ENCODE assay signal across 1 cellular context in the genomic region with DNA sequence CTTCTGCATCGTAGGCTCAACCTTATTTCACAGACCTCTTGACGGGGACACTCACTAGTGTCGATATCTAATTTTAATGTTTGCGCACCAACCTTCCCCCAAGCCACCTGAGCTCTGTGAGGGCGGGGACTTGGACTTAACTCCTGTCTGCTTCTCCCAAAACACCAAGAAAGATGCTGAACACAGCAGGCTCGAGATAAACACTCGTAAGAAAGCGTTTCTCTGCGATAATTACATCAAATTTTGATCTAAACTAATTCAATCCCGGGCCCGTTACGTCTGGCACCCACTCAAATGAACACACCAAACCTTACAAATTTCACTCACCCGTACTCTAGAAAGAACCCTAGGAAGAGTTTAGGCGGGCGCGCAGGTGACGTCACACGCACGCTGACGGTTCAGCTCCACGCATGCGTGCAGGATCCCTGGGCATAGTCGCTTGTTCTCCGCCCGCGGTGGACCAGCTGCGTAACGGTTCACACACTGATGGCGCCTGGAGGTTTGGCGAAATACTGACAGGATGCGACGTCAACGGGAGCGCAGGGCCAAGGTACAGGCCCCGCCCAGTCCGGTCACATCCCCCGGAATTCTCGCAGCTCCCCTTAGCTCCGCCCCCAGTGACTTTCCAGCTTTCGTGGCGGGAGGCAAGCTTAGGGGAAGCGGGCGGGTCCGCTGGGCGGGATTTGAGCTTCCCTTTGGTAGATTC.
A peak's percentile ranks its signal among the peaks of the same experiment; 100 is the strongest.
TF ChIP-seq lines count a peak whose summit lies in the region.

A gene with protein sequence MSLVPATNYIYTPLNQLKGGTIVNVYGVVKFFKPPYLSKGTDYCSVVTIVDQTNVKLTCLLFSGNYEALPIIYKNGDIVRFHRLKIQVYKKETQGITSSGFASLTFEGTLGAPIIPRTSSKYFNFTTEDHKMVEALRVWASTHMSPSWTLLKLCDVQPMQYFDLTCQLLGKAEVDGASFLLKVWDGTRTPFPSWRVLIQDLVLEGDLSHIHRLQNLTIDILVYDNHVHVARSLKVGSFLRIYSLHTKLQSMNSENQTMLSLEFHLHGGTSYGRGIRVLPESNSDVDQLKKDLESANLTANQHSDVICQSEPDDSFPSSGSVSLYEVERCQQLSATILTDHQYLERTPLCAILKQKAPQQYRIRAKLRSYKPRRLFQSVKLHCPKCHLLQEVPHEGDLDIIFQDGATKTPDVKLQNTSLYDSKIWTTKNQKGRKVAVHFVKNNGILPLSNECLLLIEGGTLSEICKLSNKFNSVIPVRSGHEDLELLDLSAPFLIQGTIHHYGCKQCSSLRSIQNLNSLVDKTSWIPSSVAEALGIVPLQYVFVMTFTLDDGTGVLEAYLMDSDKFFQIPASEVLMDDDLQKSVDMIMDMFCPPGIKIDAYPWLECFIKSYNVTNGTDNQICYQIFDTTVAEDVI (minus strand): TSS at position 359 of the 706 bp plus-strand sequence. CDS start 32,652 bp downstream, outside the sequence.

TF ChIP-seq in GM12878, 131 proteins besides CTCF, POLR2A, EP300 and RAD21 (continued from another document):
- peak; percentile 100 for TF ChIP-seq NBN (IDR thresholded peaks at IDR 0.05)
- TF ChIP-seq ATF7 (IDR thresholded peaks at IDR 0.05; ENCODE audit: low read depth) = peak; percentile 98
- TF ChIP-seq YY1 (IDR thresholded peaks at IDR 0.05; ENCODE audit: low read depth, low read length) = peak; percentile 91
- TF ChIP-seq, protein P1, sequence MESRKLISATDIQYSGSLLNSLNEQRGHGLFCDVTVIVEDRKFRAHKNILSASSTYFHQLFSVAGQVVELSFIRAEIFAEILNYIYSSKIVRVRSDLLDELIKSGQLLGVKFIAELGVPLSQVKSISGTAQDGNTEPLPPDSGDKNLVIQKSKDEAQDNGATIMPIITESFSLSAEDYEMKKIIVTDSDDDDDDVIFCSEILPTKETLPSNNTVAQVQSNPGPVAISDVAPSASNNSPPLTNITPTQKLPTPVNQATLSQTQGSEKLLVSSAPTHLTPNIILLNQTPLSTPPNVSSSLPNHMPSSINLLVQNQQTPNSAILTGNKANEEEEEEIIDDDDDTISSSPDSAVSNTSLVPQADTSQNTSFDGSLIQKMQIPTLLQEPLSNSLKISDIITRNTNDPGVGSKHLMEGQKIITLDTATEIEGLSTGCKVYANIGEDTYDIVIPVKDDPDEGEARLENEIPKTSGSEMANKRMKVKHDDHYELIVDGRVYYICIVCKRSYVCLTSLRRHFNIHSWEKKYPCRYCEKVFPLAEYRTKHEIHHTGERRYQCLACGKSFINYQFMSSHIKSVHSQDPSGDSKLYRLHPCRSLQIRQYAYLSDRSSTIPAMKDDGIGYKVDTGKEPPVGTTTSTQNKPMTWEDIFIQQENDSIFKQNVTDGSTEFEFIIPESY (IDR thresholded peaks at IDR 0.05) = no peak
- TF ChIP-seq NFIC (IDR thresholded peaks at IDR 0.05; ENCODE audit: low read depth, low read length) = 0 out of 2 replicates have a peak, but pooled peaks have one; percentile 43
- TF ChIP-seq MXI1 (IDR thresholded peaks at IDR 0.05; ENCODE audit: low read depth, low read length) = no peak
- no peak; the same call in 1 of the 2 replicates for TF ChIP-seq ZNF207 (IDR thresholded peaks at IDR 0.05; ENCODE audit: borderline replicate concordance)
- TF ChIP-seq HCFC1 (IDR thresholded peaks at IDR 0.05; ENCODE audit: low read length) = peak; percentile 56; the same call in 1 of the 2 replicates
- TF ChIP-seq JUND (IDR thresholded peaks at IDR 0.05; ENCODE audit: low read depth, low read length) = 0 out of 2 replicates have a peak, but pooled peaks have one; percentile 4
- TF ChIP-seq TAF1 (IDR thresholded peaks at IDR 0.05; ENCODE audit: borderline replicate concordance, low read depth, low read length) = peak; percentile 43; the same call in 1 of the 2 replicates
- TF ChIP-seq NR2C1 (IDR thresholded peaks at IDR 0.05) = no peak
- no peak for TF ChIP-seq MEF2A (IDR thresholded peaks at IDR 0.05; ENCODE audit: insufficient read depth, low read depth, low read length)
- peak; percentile 98 for TF ChIP-seq CREM (IDR thresholded peaks at IDR 0.05; ENCODE audit: low read depth)
- TF ChIP-seq RUNX3 (IDR thresholded peaks at IDR 0.05; ENCODE audit: low read length) = peak; percentile 31; the same call in 1 of the 2 replicates
- no peak for TF ChIP-seq SUZ12 (IDR thresholded peaks at IDR 0.05; ENCODE audit: unreplicated experiment)
- TF ChIP-seq, protein P2, sequence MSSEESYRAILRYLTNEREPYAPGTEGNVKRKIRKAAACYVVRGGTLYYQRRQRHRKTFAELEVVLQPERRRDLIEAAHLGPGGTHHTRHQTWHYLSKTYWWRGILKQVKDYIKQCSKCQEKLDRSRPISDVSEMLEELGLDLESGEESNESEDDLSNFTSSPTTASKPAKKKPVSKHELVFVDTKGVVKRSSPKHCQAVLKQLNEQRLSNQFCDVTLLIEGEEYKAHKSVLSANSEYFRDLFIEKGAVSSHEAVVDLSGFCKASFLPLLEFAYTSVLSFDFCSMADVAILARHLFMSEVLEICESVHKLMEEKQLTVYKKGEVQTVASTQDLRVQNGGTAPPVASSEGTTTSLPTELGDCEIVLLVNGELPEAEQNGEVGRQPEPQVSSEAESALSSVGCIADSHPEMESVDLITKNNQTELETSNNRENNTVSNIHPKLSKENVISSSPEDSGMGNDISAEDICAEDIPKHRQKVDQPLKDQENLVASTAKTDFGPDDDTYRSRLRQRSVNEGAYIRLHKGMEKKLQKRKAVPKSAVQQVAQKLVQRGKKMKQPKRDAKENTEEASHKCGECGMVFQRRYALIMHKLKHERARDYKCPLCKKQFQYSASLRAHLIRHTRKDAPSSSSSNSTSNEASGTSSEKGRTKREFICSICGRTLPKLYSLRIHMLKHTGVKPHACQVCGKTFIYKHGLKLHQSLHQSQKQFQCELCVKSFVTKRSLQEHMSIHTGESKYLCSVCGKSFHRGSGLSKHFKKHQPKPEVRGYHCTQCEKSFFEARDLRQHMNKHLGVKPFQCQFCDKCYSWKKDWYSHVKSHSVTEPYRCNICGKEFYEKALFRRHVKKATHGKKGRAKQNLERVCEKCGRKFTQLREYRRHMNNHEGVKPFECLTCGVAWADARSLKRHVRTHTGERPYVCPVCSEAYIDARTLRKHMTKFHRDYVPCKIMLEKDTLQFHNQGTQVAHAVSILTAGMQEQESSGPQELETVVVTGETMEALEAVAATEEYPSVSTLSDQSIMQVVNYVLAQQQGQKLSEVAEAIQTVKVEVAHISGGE (CRISPR knock-in tag; IDR thresholded peaks at IDR 0.05) = no peak
TF ChIP-seq in GM12878: peak in this region for 42.
